In genomic region chr1:95311762-95312161, GRCh38 we compare ENCODE assay signal across 17 cellular contexts.
A peak's percentile ranks its signal among the peaks of the same experiment; 100 is the strongest.
DNase-seq lines count a peak whose midpoint lies in the region; ATAC-seq, FAIRE-seq and TF ChIP-seq lines count a peak whose summit lies in the region.
"Had no signal": no experiment of that assay in that cellular context is flagged by ENCODE, and none has a peak within 500 bp of the region (broad histone marks: within the 10 kb centered on the region; RNA-seq: fewer than 3 reads in every experiment).

No MANE protein-coding gene starts in this region.

- DNase-seq in SK-N-MC (ENCODE audit: low read depth, low spot score): no peak
- DNase-seq in smooth muscle cell (lab: John Stamatoyannopoulos, UW; ENCODE audit: unreplicated experiment): no peak
- no peak for DNase-seq in ascending aorta (ENCODE audit: low spot score in 2 of 2)
- DNase-seq in activated naive CD4-positive, alpha-beta T cell treated with anti-CD3 and anti-CD28 coated beads, Interleukin-2, amount 10 ng/mL, durations not matched to agents 7 days and 5 days: no peak
- DNase-seq: C1 segment of cervical spinal cord; Caco-2; CD4-positive, CD25-positive, alpha-beta regulatory T cell had no signal

- H3K4me2 ChIP-seq in smooth muscle cell: peak overlapping the region; percentile 64

- no peaks in the 10 kb centered on the region for H3K27me3 Mint-ChIP-seq in activated naive CD4-positive, alpha-beta T cell treated with anti-CD3 and anti-CD28 coated beads, Interleukin-2, amount 10 ng/mL, durations not matched to agents 7 days and 5 days

- H3F3A ChIP-seq in smooth muscle cell (ENCODE audit: low read depth): no peaks in the 10 kb centered on the region

- no peaks in the 10 kb centered on the region for H3K9me3 Mint-ChIP-seq in activated naive CD4-positive, alpha-beta T cell treated with anti-CD3 and anti-CD28 coated beads, Interleukin-2, amount 10 ng/mL, durations not matched to agents 7 days and 5 days

- intact Hi-C loops in ascending aorta (cut with DNase I): no loop called here

- no peak overlapping the region for H3K9ac ChIP-seq in SK-N-MC (ENCODE audit: insufficient read length)
- H3K9ac ChIP-seq in smooth muscle cell (ENCODE audit: low read depth): no peak overlapping the region

- peak; percentile 22 for FAIRE-seq in TTC549 (lab: Jason Lieb, UNC)
- FAIRE-seq: D721Med, G401.6, GM12891, GM19239 had no signal

- CTCF ChIA-PET in activated naive CD4-positive, alpha-beta T cell treated with anti-CD3 and anti-CD28 coated beads, Interleukin-2, amount 10 ng/mL, durations not matched to agents 7 days and 5 days (lab: Charles Lee): no interaction called here

- peak overlapping the region; percentile 73; the same call in 1 of the 2 replicates for H3K27ac ChIP-seq in SK-N-MC
- H3K27ac ChIP-seq in mesodermal cell (ENCODE audit: low read depth, low read length, severe bottlenecking): peak overlapping the region; percentile 36
- no peak overlapping the region for H3K27ac ChIP-seq in smooth muscle cell (ENCODE audit: low read depth)
- H3K27ac ChIP-seq in ascending aorta: no peak overlapping the region
- H3K27ac ChIP-seq: HL-60 had no signal

- no peaks in the 10 kb centered on the region for H3K4me1 Mint-ChIP-seq in activated naive CD4-positive, alpha-beta T cell treated with anti-CD3 and anti-CD28 coated beads, Interleukin-2, amount 10 ng/mL, durations not matched to agents 7 days and 5 days
- H3K4me1 Mint-ChIP-seq: B cell; CD4-positive, CD25-positive, alpha-beta regulatory T cell had no signal

- no peak for TF ChIP-seq CTCF in smooth muscle cell (IDR thresholded peaks at IDR 0.05; ENCODE audit: borderline replicate concordance, insufficient read depth, poor library complexity, severe bottlenecking)
- TF ChIP-seq CTCF in ascending aorta (IDR thresholded peaks at IDR 0.05): no peak

- H3K36me3 ChIP-seq in SK-N-MC (ENCODE audit: insufficient read depth, low read length) (no peaks in the 10 kb centered on the region), mesodermal cell (ENCODE audit: control insufficient read depth, insufficient read depth, low read length) (no peaks in the 10 kb centered on the region), smooth muscle cell (ENCODE audit: low read depth) (no peaks in the 10 kb centered on the region), ascending aorta (no peaks in the 10 kb centered on the region)
- H3K36me3 ChIP-seq: HAP-1 had no signal

- WGBS in mesodermal cell (ENCODE audit: insufficient coverage in 2 of 2), 2 experiments: no CpG with 5 or more reads among the region's 2 CpGs
- WGBS in smooth muscle cell (ENCODE audit: low lambda C conversion rate): 87% methylated on average over 2 of the region's 2 CpGs

- H3K27me3 ChIP-seq in smooth muscle cell (ENCODE audit: low read depth) (no peaks in the 10 kb centered on the region), ascending aorta (no peaks in the 10 kb centered on the region)

- peak overlapping the region; percentile 77 for H2AFZ ChIP-seq in smooth muscle cell (ENCODE audit: low read depth)

- no peaks in the 10 kb centered on the region for H3K79me2 ChIP-seq in smooth muscle cell (ENCODE audit: low read depth)

- ATAC-seq in HG02938 (IDR thresholded peaks at IDR 0.05; ENCODE audit: unreplicated experiment): no peak

- no peak overlapping the region for H3K4me3 Mint-ChIP-seq in activated naive CD4-positive, alpha-beta T cell treated with anti-CD3 and anti-CD28 coated beads, Interleukin-2, amount 10 ng/mL, durations not matched to agents 7 days and 5 days
- H3K4me3 Mint-ChIP-seq: B cell; CD4-positive, CD25-positive, alpha-beta regulatory T cell had no signal

- no peaks in the 10 kb centered on the region for H3K36me3 Mint-ChIP-seq in activated naive CD4-positive, alpha-beta T cell treated with anti-CD3 and anti-CD28 coated beads, Interleukin-2, amount 10 ng/mL, durations not matched to agents 7 days and 5 days
- H3K36me3 Mint-ChIP-seq: CD4-positive, CD25-positive, alpha-beta regulatory T cell had no signal

- H3K9me3 ChIP-seq in SK-N-MC (ENCODE audit: low read depth, low read length): no peaks in the 10 kb centered on the region
- H3K9me3 ChIP-seq in mesodermal cell (ENCODE audit: control insufficient read depth, low read length): no peaks in the 10 kb centered on the region
- H3K9me3 ChIP-seq in smooth muscle cell (replicated peaks; ENCODE audit: low read depth): no peaks in the 10 kb centered on the region
- no peaks in the 10 kb centered on the region for H3K9me3 ChIP-seq in ascending aorta
- H3K9me3 ChIP-seq: Caco-2, HAP-1 had no signal

- no peaks in the 10 kb centered on the region for H4K20me1 ChIP-seq in smooth muscle cell (ENCODE audit: low read depth)

- H3K4me1 ChIP-seq in mesodermal cell (ENCODE audit: control insufficient read depth, insufficient read depth, low read length, poor library complexity, severe bottlenecking) (peaks cover 18% of the 10 kb centered on the region), smooth muscle cell (ENCODE audit: low read depth) (no peaks in the 10 kb centered on the region), ascending aorta (no peaks in the 10 kb centered on the region)

- H3K4me3 ChIP-seq in SK-N-MC: 0 out of 2 replicates have a peak overlapping the region, but pooled peaks have one; percentile 7
- no peak overlapping the region for H3K4me3 ChIP-seq in mesodermal cell (ENCODE audit: extremely low read depth, insufficient read depth, low read length, poor library complexity, severe bottlenecking)
- H3K4me3 ChIP-seq in smooth muscle cell: no peak overlapping the region
- no peak overlapping the region for H3K4me3 ChIP-seq in ascending aorta
- H3K4me3 ChIP-seq: HAP-1 had no signal

- H3K27ac Mint-ChIP-seq in activated naive CD4-positive, alpha-beta T cell treated with anti-CD3 and anti-CD28 coated beads, Interleukin-2, amount 10 ng/mL, durations not matched to agents 7 days and 5 days: no peak overlapping the region
- H3K27ac Mint-ChIP-seq: B cell; CD4-positive, CD25-positive, alpha-beta regulatory T cell had no signal

Comparison
In these comparisons a context has a peak if more than half of its experiments do, and no peak if none do; other contexts are left out.
1. H3K27ac ChIP-seq: peak in SK-N-MC (single experiment) and mesodermal cell (single experiment); none in smooth muscle cell (single experiment) and ascending aorta (0 of 2).